Comparison of ENCODE assay signal across 30 cellular contexts in the genomic region with DNA sequence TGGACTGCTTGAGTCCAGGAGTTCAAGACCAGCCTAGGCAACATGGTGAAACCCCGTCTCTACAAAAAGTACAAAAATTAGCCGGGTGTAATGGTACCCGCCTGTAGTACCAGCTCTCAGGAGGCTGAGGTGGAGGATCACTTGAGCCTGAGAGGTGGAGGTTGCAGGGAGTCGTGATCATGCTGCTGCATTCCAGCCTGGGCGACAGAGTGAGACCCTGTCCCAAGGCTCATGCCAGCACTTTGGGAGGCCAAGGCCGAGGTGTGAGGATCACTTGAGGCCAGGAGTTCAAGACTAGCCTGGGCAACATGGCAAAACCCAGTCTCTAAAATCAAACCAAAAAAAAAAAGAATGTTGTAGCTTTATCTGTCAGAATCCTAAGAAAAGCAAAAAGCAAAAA. TPM values are rescaled to one million over a fixed set of nuclear protein-coding genes. Genes with fewer than 3 reads are reported as not detected.
"Had no signal": no experiment of that assay in that cellular context is flagged by ENCODE, and none has a peak within 500 bp of the region (broad histone marks: within the 10 kb centered on the region; RNA-seq: fewer than 3 reads in every experiment).

No MANE protein-coding gene starts in this region.

- H3K27ac ChIP-seq: ascending aorta, brain microvascular endothelial cell, coronary artery, dorsolateral prefrontal cortex, esophagus muscularis mucosa, foreskin keratinocyte, gastrocnemius medialis had no signal

- DNase-seq: activated CD4-positive, alpha-beta memory T cell treated with anti-CD3 and anti-CD28 coated beads, Interleukin-2, amount 10 ng/mL, durations not matched to agents 7 days and 5 days; activated CD4-positive, alpha-beta T cell treated with anti-CD3 and anti-CD28 coated beads for 48 hours; activated CD4-positive, alpha-beta T cell treated with anti-CD3 and anti-CD28 coated beads, Interleukin-2, amount 50 U/mL, for 4 hours; activated CD8-positive, alpha-beta memory T cell treated with anti-CD3 and anti-CD28 coated beads, Interleukin-2, amount 50 U/mL, for 48 hours; activated gamma-delta T cell; activated naive CD4-positive, alpha-beta T cell; activated naive CD4-positive, alpha-beta T cell treated with anti-CD3 and anti-CD28 coated beads, Interleukin-2, amount 10 ng/mL, durations not matched to agents 7 days and 5 days; activated naive CD8-positive, alpha-beta T cell treated with anti-CD3 and anti-CD28 coated beads, Interleukin-2, amount 10 ng/mL, durations not matched to agents 7 days and 5 days; activated T-cell treated with anti-CD3 and anti-CD28 coated beads for 4 hours; activated T-cell treated with anti-CD3 and anti-CD28 coated beads, Interleukin-2, amount 50 U/mL, for 24 hours; activated T-cell treated with anti-CD3 and anti-CD28 coated beads, Interleukin-2, amount 50 U/mL, for 72 hours; brain microvascular endothelial cell; dorsolateral prefrontal cortex; effector memory CD4-positive, alpha-beta T cell; endodermal cell; erythroblast; foreskin keratinocyte; gastrocnemius medialis; glutamatergic neuron; T-helper 1 cell; T-helper 17 cell; T1000 had no signal

- H3K27me3 ChIP-seq: ascending aorta, brain microvascular endothelial cell, dorsolateral prefrontal cortex, esophagus muscularis mucosa, foreskin keratinocyte, gastrocnemius medialis had no signal

- H3K4me1 ChIP-seq: ascending aorta, esophagus muscularis mucosa, foreskin keratinocyte, gastrocnemius medialis had no signal

- H3K4me1 Mint-ChIP-seq: activated CD4-positive, alpha-beta memory T cell treated with anti-CD3 and anti-CD28 coated beads, Interleukin-2, amount 10 ng/mL, durations not matched to agents 7 days and 5 days; activated naive CD4-positive, alpha-beta T cell treated with anti-CD3 and anti-CD28 coated beads, Interleukin-2, amount 10 ng/mL, durations not matched to agents 7 days and 5 days; activated naive CD8-positive, alpha-beta T cell treated with anti-CD3 and anti-CD28 coated beads, Interleukin-2, amount 10 ng/mL, durations not matched to agents 7 days and 5 days; central memory CD8-positive, alpha-beta T cell; endodermal cell; T-helper 17 cell had no signal

- H3K4me3 ChIP-seq: ascending aorta, coronary artery, dorsolateral prefrontal cortex, esophagus muscularis mucosa, gastrocnemius medialis had no signal

- H3K9me3 ChIP-seq: ascending aorta, esophagus muscularis mucosa, gastrocnemius medialis had no signal

- H3K27me3 Mint-ChIP-seq: activated CD4-positive, alpha-beta memory T cell treated with anti-CD3 and anti-CD28 coated beads, Interleukin-2, amount 10 ng/mL, durations not matched to agents 7 days and 5 days; activated naive CD4-positive, alpha-beta T cell treated with anti-CD3 and anti-CD28 coated beads, Interleukin-2, amount 10 ng/mL, durations not matched to agents 7 days and 5 days; activated naive CD8-positive, alpha-beta T cell treated with anti-CD3 and anti-CD28 coated beads, Interleukin-2, amount 10 ng/mL, durations not matched to agents 7 days and 5 days; activated T-cell treated with anti-CD3 and anti-CD28 coated beads, Interleukin-2, amount 50 U/mL, for 24 hours; central memory CD8-positive, alpha-beta T cell; dendritic cell treated with granulocyte-macrophage colony-stimulating factor and Interleukin-4, amounts not matched to agents 40 ng/mL and 50 ng/mL, for 4 days; T-helper 17 cell had no signal

- H3K9me3 Mint-ChIP-seq: activated CD4-positive, alpha-beta memory T cell treated with anti-CD3 and anti-CD28 coated beads, Interleukin-2, amount 10 ng/mL, durations not matched to agents 7 days and 5 days; activated naive CD4-positive, alpha-beta T cell treated with anti-CD3 and anti-CD28 coated beads, Interleukin-2, amount 10 ng/mL, durations not matched to agents 7 days and 5 days; activated naive CD4-positive, alpha-beta T cell treated with anti-CD3 and anti-CD28 coated beads, Interleukin-2, amount 50 U/mL, for 72 hours; activated naive CD8-positive, alpha-beta T cell treated with anti-CD3 and anti-CD28 coated beads, Interleukin-2, amount 10 ng/mL, durations not matched to agents 7 days and 5 days; activated T-cell treated with anti-CD3 and anti-CD28 coated beads, Interleukin-2, amount 50 U/mL, for 24 hours; activated T-cell treated with anti-CD3 and anti-CD28 coated beads, Interleukin-2, amount 50 U/mL, for 72 hours; central memory CD8-positive, alpha-beta T cell; dendritic cell treated with granulocyte-macrophage colony-stimulating factor and Interleukin-4, amounts not matched to agents 40 ng/mL and 50 ng/mL, for 4 days; endodermal cell; T-helper 2 cell treated with Interferon-gamma antibody and Interleukin-4, amounts not matched to agents 5 μg/mL and 100 μg/mL, for 36 hours had no signal

- H3K4me3 Mint-ChIP-seq: activated CD4-positive, alpha-beta memory T cell treated with anti-CD3 and anti-CD28 coated beads, Interleukin-2, amount 10 ng/mL, durations not matched to agents 7 days and 5 days; activated naive CD4-positive, alpha-beta T cell treated with anti-CD3 and anti-CD28 coated beads, Interleukin-2, amount 10 ng/mL, durations not matched to agents 7 days and 5 days; activated naive CD8-positive, alpha-beta T cell treated with anti-CD3 and anti-CD28 coated beads, Interleukin-2, amount 10 ng/mL, durations not matched to agents 7 days and 5 days; activated T-cell treated with anti-CD3 and anti-CD28 coated beads, Interleukin-2, amount 50 U/mL, for 24 hours; activated T-cell treated with anti-CD3 and anti-CD28 coated beads, Interleukin-2, amount 50 U/mL, for 72 hours; central memory CD8-positive, alpha-beta T cell; dendritic cell treated with granulocyte-macrophage colony-stimulating factor and Interleukin-4, amounts not matched to agents 40 ng/mL and 50 ng/mL, for 4 days; endodermal cell; T-helper 17 cell; T-helper 2 cell treated with Interferon-gamma antibody and Interleukin-4, amounts not matched to agents 5 μg/mL and 100 μg/mL, for 36 hours had no signal

- H3K27ac Mint-ChIP-seq: activated CD4-positive, alpha-beta memory T cell treated with anti-CD3 and anti-CD28 coated beads, Interleukin-2, amount 10 ng/mL, durations not matched to agents 7 days and 5 days; activated naive CD4-positive, alpha-beta T cell treated with anti-CD3 and anti-CD28 coated beads, Interleukin-2, amount 10 ng/mL, durations not matched to agents 7 days and 5 days; activated naive CD4-positive, alpha-beta T cell treated with anti-CD3 and anti-CD28 coated beads, Interleukin-2, amount 50 U/mL, for 72 hours; activated naive CD8-positive, alpha-beta T cell treated with anti-CD3 and anti-CD28 coated beads, Interleukin-2, amount 10 ng/mL, durations not matched to agents 7 days and 5 days; activated T-cell treated with anti-CD3 and anti-CD28 coated beads, Interleukin-2, amount 50 U/mL, for 24 hours; dendritic cell treated with granulocyte-macrophage colony-stimulating factor and Interleukin-4, amounts not matched to agents 40 ng/mL and 50 ng/mL, for 4 days; endodermal cell; T-helper 17 cell; T-helper 2 cell treated with Interferon-gamma antibody and Interleukin-4, amounts not matched to agents 5 μg/mL and 100 μg/mL, for 36 hours had no signal

- ATAC-seq: activated CD4-positive, CD25-positive, alpha-beta regulatory T cell treated with anti-CD3 and anti-CD28 coated beads, Interleukin-2, amount 50 U/mL, for 24 hours; activated naive CD4-positive, alpha-beta T cell treated with anti-CD3 and anti-CD28 coated beads, Interleukin-2, amount 50 U/mL, for 72 hours; activated T-cell treated with anti-CD3 and anti-CD28 coated beads, Interleukin-2, amount 50 U/mL, for 72 hours; foreskin keratinocyte; gastrocnemius medialis; T-helper 17 cell had no signal

RNA-seq across cellular contexts. Expression of a gene that starts 25.7 kb away (rescaled TPM):
- total RNA-seq: ascending aorta had no signal
